10 cellular contexts compared by ENCODE assay signal in genomic region chr2:61180686-61181085, GRCh38. TPM values are rescaled to one million over a fixed set of nuclear protein-coding genes. Genes with fewer than 3 reads are reported as not detected.
DNase-seq lines count a peak whose midpoint lies in the region; ATAC-seq and TF ChIP-seq lines count a peak whose summit lies in the region.
"Had no signal": no experiment of that assay in that cellular context is flagged by ENCODE, and none has a peak within 500 bp of the region (broad histone marks: within the 10 kb centered on the region; RNA-seq: fewer than 3 reads in every experiment).

No MANE protein-coding gene starts in this region.

- peaks cover 73% of the 10 kb centered on the region for H3K4me1 Mint-ChIP-seq in activated T-cell treated with anti-CD3 and anti-CD28 coated beads, Interleukin-2, amount 50 U/mL, for 72 hours (ENCODE audit: low read depth)

- intact Hi-C loops in adrenal gland (cut with DNase I): no loop called here

- H3K4me3 ChIP-seq in adrenal gland (peak overlapping the region in 1 of 4 donors; percentile 43), lung (no peak overlapping the region), thoracic aorta (peak overlapping the region; percentile 80)

- H3K27ac ChIP-seq in adrenal gland (peak overlapping the region in 4 of 5 donors; percentile 4 to 100 (median 82)), lung (ENCODE audit: low read depth in 1 of 2, low read length in 1 of 2) (peak overlapping the region; percentile 5 to 74), thoracic aorta (peak overlapping the region; percentile 65 to 93)

- peak overlapping the region; percentile 94 to 95 for H3K4me3 Mint-ChIP-seq in activated T-cell treated with anti-CD3 and anti-CD28 coated beads, Interleukin-2, amount 50 U/mL, for 72 hours

- TF ChIP-seq POLR2A in adrenal gland (IDR thresholded peaks at IDR 0.05): no peak

- H3K9me3 ChIP-seq in adrenal gland (replicated peaks in 1 of 3) (no peaks in the 10 kb centered on the region), lung (ENCODE audit: control insufficient read depth in 2 of 2, insufficient read depth in 1 of 2, low read length in 1 of 2) (no peaks in the 10 kb centered on the region), thoracic aorta (no peaks in the 10 kb centered on the region)

- H3K4me1 ChIP-seq in adrenal gland (replicated peaks in 1 of 2): peaks cover 40 to 46% of the 10 kb centered on the region in 2 donors
- H3K4me1 ChIP-seq in lung (ENCODE audit: control insufficient read depth in 2 of 2, insufficient read depth in 2 of 2, low read length in 2 of 2): peaks cover 19 to 24% of the 10 kb centered on the region in 2 donors
- H3K4me1 ChIP-seq in thoracic aorta (ENCODE audit: control insufficient read depth in 1 of 2, low read depth in 2 of 2): peaks cover 35 to 55% of the 10 kb centered on the region in 2 donors

- H3K27me3 Mint-ChIP-seq in activated T-cell treated with anti-CD3 and anti-CD28 coated beads, Interleukin-2, amount 50 U/mL, for 72 hours (ENCODE audit: low read depth): peaks cover under 1% of the 10 kb centered on the region

- peaks cover 0 to 43% of the 10 kb centered on the region in 2 donors for H3K36me3 ChIP-seq in adrenal gland (replicated peaks in 1 of 2)
- H3K36me3 ChIP-seq in lung (ENCODE audit: control insufficient read depth in 2 of 2, insufficient read depth in 2 of 2, low read length in 2 of 2): peaks cover 28 to 32% of the 10 kb centered on the region in 2 donors
- H3K36me3 ChIP-seq in thoracic aorta: peaks cover 31% of the 10 kb centered on the region

- peaks cover 20 to 48% of the 10 kb centered on the region in 2 donors for H3K36me3 Mint-ChIP-seq in activated T-cell treated with anti-CD3 and anti-CD28 coated beads, Interleukin-2, amount 50 U/mL, for 72 hours (ENCODE audit: insufficient read depth in 2 of 2)

- no peak for DNase-seq in activated T-cell treated with anti-CD3 and anti-CD28 coated beads, Interleukin-2, amount 50 U/mL, for 72 hours
- no peak for DNase-seq in activated T-cell treated with anti-CD3 and anti-CD28 coated beads, Interleukin-2, amount 50 U/mL, for 1 hour
- DNase-seq in adrenal gland (no peak), lung (ENCODE audit: low spot score) (no peak), thoracic aorta (ENCODE audit: low spot score) (no peak), NCI-H2029 (lab: John Stamatoyannopoulos, UW) (no peak)
- DNase-seq: H7, NCI-H2081 treated with DMSO at 0.1 percent for 48 hours had no signal

- TF ChIP-seq CTCF in adrenal gland (IDR thresholded peaks at IDR 0.05): no peak
- TF ChIP-seq CTCF in lung (IDR thresholded peaks at IDR 0.05; ENCODE audit: control extremely low read depth, extremely low read depth): no peak
- TF ChIP-seq CTCF in thoracic aorta (IDR thresholded peaks at IDR 0.05): no peak

- peaks cover 0 to 3% of the 10 kb centered on the region in 2 donors for H3K9me3 Mint-ChIP-seq in activated T-cell treated with anti-CD3 and anti-CD28 coated beads, Interleukin-2, amount 50 U/mL, for 72 hours

- H3K27ac Mint-ChIP-seq in activated T-cell treated with anti-CD3 and anti-CD28 coated beads, Interleukin-2, amount 50 U/mL, for 72 hours: peak overlapping the region; percentile 85

- WGBS in adrenal gland, 4 donors: 57 to 73% (median 62%) methylated on average over 6 of the region's 6 CpGs
- 89 to 91% methylated on average over 6 of the region's 6 CpGs for WGBS in lung, 2 donors

- H3K27me3 ChIP-seq in adrenal gland (no peaks in the 10 kb centered on the region), lung (ENCODE audit: control insufficient read depth, insufficient read depth) (no peaks in the 10 kb centered on the region), thoracic aorta (replicated peaks; ENCODE audit: insufficient read depth) (no peaks in the 10 kb centered on the region)

- ATAC-seq in activated T-cell treated with anti-CD3 and anti-CD28 coated beads, Interleukin-2, amount 50 U/mL, for 72 hours (replicated peaks in 1 of 2): no peak
- ATAC-seq in lung (ENCODE audit: insufficient read depth, low FRiP score) (no peak), thoracic aorta (ENCODE audit: insufficient number of reproducible peaks, low FRiP score, low read depth) (no peak), HG03442 (IDR thresholded peaks at IDR 0.05; ENCODE audit: unreplicated experiment) (no peak), GM21619 (IDR thresholded peaks at IDR 0.05; ENCODE audit: unreplicated experiment) (no peak)

RNA-seq across cellular contexts. Expression of gene C2orf74, which starts 18.7 kb away (rescaled TPM):
- total RNA-seq in activated T-cell treated with anti-CD3 and anti-CD28 coated beads, Interleukin-2, amount 50 U/mL, for 72 hours: 10 to 100 TPM; 13.4 to 20.9 TPM
- total RNA-seq in adrenal gland (10 to 100 TPM in 7 of 8 donors, 1 to 10 TPM in 1; 6.3 to 38.4 (median 28.0) TPM), lung (10 to 100 TPM; 11.5 to 16.9 TPM), thoracic aorta (10 to 100 TPM; 12.7 to 17.2 TPM)
- polyA plus RNA-seq in adrenal gland (10 to 100 TPM; 30.1 to 74.8 (median 46.2) TPM), lung (10 to 100 TPM; 10.6 to 18.3 TPM)
